ENCODE assay signal across 17 cellular contexts in genomic region chr11:11706022-11706421, GRCh38.
DNase-seq lines count a peak whose midpoint lies in the region; ATAC-seq, FAIRE-seq and TF ChIP-seq lines count a peak whose summit lies in the region.
"Had no signal": no experiment of that assay in that cellular context is flagged by ENCODE, and none has a peak within 500 bp of the region (broad histone marks: within the 10 kb centered on the region; RNA-seq: fewer than 3 reads in every experiment).

No MANE protein-coding gene starts in this region.

- no peak overlapping the region for H3K4me3 Mint-ChIP-seq in natural killer cell treated with Interleukin-12 subunit alpha and Interleukin-12 subunit beta and Interleukin-15 and Interleukin-18, amount 100 ng/mL, for 72 hours
- H3K4me3 Mint-ChIP-seq: activated T-helper 17 cell treated with anti-CD3 and anti-CD28 coated beads, Interleukin-2, amount 50 U/mL, for 72 hours; mesothelial cell of epicardium had no signal

- H3K36me3 ChIP-seq in BE2C (no peaks in the 10 kb centered on the region), keratinocyte (ENCODE audit: control insufficient read depth in 2 of 2, extremely low read depth in 1 of 2, insufficient read depth in 2 of 2, low read length in 2 of 2) (no peaks in the 10 kb centered on the region)
- H3K36me3 ChIP-seq: spleen, upper lobe of left lung had no signal

- H3K9me1 ChIP-seq in keratinocyte (ENCODE audit: control insufficient read depth, extremely low read depth, insufficient read depth, low read length): no peaks in the 10 kb centered on the region

- H3K9me3 ChIP-seq in BE2C (no peaks in the 10 kb centered on the region), keratinocyte (ENCODE audit: control insufficient read depth, low read depth, low read length) (no peaks in the 10 kb centered on the region)
- H3K9me3 ChIP-seq: spleen, upper lobe of left lung had no signal

- no peaks in the 10 kb centered on the region for H4K20me1 ChIP-seq in keratinocyte (ENCODE audit: control insufficient read depth, extremely low read depth, insufficient read depth, low read length)

- peak; percentile 13 for DNase-seq in BE2C
- DNase-seq in HPDE6-E6E7 (ENCODE audit: extremely low spot score): peak; percentile 44
- DNase-seq in SW480 (ENCODE audit: low spot score): peak; percentile 43
- DNase-seq in keratinocyte (ENCODE audit: low read depth, low spot score): peak; percentile 21
- no peak for DNase-seq in NOMO-1 (lab: John Stamatoyannopoulos, UW; ENCODE audit: unreplicated experiment in 2 of 2)
- no peak for DNase-seq in natural killer cell treated with Interleukin-12 subunit alpha and Interleukin-12 subunit beta and Interleukin-15 and Interleukin-18, amount 100 ng/mL, for 72 hours (ENCODE audit: low spot score)
- DNase-seq: activated CD8-positive, alpha-beta memory T cell treated with anti-CD3 and anti-CD28 coated beads for 24 hours; effector memory CD4-positive, alpha-beta T cell; KG1; NCI-H1417 treated with DMSO at 0.1 percent for 48 hours; spleen; stimulated activated naive CD8-positive, alpha-beta T cell treated with anti-CD3 and anti-CD28 coated beads, Interleukin-15, Interleukin-2, amounts not matched to agents 100 U/mL and 50 U/mL, for 24 hours; upper lobe of left lung had no signal

- no peak overlapping the region for H3K4me3 ChIP-seq in BE2C (ENCODE audit: low read depth, low read length)
- no peak overlapping the region for H3K4me3 ChIP-seq in keratinocyte (ENCODE audit: control insufficient read depth in 2 of 3, extremely low read depth in 1 of 3, insufficient read depth in 2 of 3, low read depth in 1 of 3, low read length in 3 of 3)
- H3K4me3 ChIP-seq: spleen, upper lobe of left lung had no signal

- no peak overlapping the region for H3K27ac ChIP-seq in keratinocyte (ENCODE audit: control insufficient read depth, insufficient read depth, low read length)
- H3K27ac ChIP-seq: spleen, upper lobe of left lung had no signal

- H3K36me3 Mint-ChIP-seq in natural killer cell treated with Interleukin-12 subunit alpha and Interleukin-12 subunit beta and Interleukin-15 and Interleukin-18, amount 100 ng/mL, for 72 hours: no peaks in the 10 kb centered on the region
- H3K36me3 Mint-ChIP-seq: mesothelial cell of epicardium had no signal

- H3K79me2 ChIP-seq in keratinocyte (ENCODE audit: control insufficient read depth, insufficient read depth, low read length): no peaks in the 10 kb centered on the region

- TF ChIP-seq POLR2A in GM18505 (IDR thresholded peaks at IDR 0.05; ENCODE audit: borderline replicate concordance, extremely low read depth, insufficient read depth, insufficient read length): no peak

- ATAC-seq in HG03354 (IDR thresholded peaks at IDR 0.05; ENCODE audit: poor library complexity, severe bottlenecking, unreplicated experiment) (no peak), GM18505 (IDR thresholded peaks at IDR 0.05; ENCODE audit: unreplicated experiment) (no peak)
- no peak for ATAC-seq in natural killer cell treated with Interleukin-12 subunit alpha and Interleukin-12 subunit beta and Interleukin-15 and Interleukin-18, amount 100 ng/mL, for 72 hours
- ATAC-seq: activated T-helper 17 cell treated with anti-CD3 and anti-CD28 coated beads, Interleukin-2, amount 50 U/mL, for 72 hours; stimulated activated naive CD8-positive, alpha-beta T cell treated with anti-CD3 and anti-CD28 coated beads, Interleukin-15, Interleukin-2, amounts not matched to agents 100 U/mL and 50 U/mL, for 24 hours had no signal

- H2AFZ ChIP-seq in keratinocyte (ENCODE audit: control insufficient read depth, low read length): peak overlapping the region; percentile 2

- H3K27ac Mint-ChIP-seq in natural killer cell treated with Interleukin-12 subunit alpha and Interleukin-12 subunit beta and Interleukin-15 and Interleukin-18, amount 100 ng/mL, for 72 hours: no peak overlapping the region
- H3K27ac Mint-ChIP-seq: activated T-helper 17 cell treated with anti-CD3 and anti-CD28 coated beads, Interleukin-2, amount 50 U/mL, for 72 hours; mesothelial cell of epicardium had no signal

- no peak overlapping the region for H3K4me2 ChIP-seq in keratinocyte (ENCODE audit: control insufficient read depth, extremely low read depth, insufficient read depth, low read depth, low read length)

- H3K9me3 Mint-ChIP-seq in natural killer cell treated with Interleukin-12 subunit alpha and Interleukin-12 subunit beta and Interleukin-15 and Interleukin-18, amount 100 ng/mL, for 72 hours: no peaks in the 10 kb centered on the region
- H3K9me3 Mint-ChIP-seq: activated T-helper 17 cell treated with anti-CD3 and anti-CD28 coated beads, Interleukin-2, amount 50 U/mL, for 72 hours; mesothelial cell of epicardium had no signal

- no peaks in the 10 kb centered on the region for H3K4me1 ChIP-seq in BE2C
- peaks cover 10% of the 10 kb centered on the region for H3K4me1 ChIP-seq in keratinocyte (ENCODE audit: control insufficient read depth, extremely low read depth, insufficient read depth, low read length)
- H3K4me1 ChIP-seq: upper lobe of left lung had no signal

- dilution Hi-C loops in keratinocyte (cut with MboI; ENCODE audit: extremely low pct_ligation_motif_present, low sequenced_read_pairs): no loop called here

- H3K27me3 ChIP-seq in BE2C (no peaks in the 10 kb centered on the region), keratinocyte (ENCODE audit: control insufficient read depth, extremely low read depth, insufficient read depth, low read length) (no peaks in the 10 kb centered on the region)
- H3K27me3 ChIP-seq: upper lobe of left lung had no signal

- peak; percentile 92 for FAIRE-seq in keratinocyte (lab: Jason Lieb, UNC)

- no peak overlapping the region for H3K9ac ChIP-seq in keratinocyte (ENCODE audit: control insufficient read depth, extremely low read depth, insufficient read depth, low read length)

- TF ChIP-seq CTCF in BE2C (IDR thresholded peaks at IDR 0.05; ENCODE audit: low read depth, low read length): no peak
- TF ChIP-seq CTCF in keratinocyte (optimal IDR thresholded peaks at IDR 0.05 in 1 of 3, IDR thresholded peaks at IDR 0.05 in 1 of 3, conservative IDR thresholded peaks at IDR 0.05 in 1 of 3; ENCODE audit: extremely low read depth in 1 of 3, insufficient read depth in 2 of 3, low read length in 3 of 3): peak; percentile 16 to 26 (median 22)

- H3K27me3 Mint-ChIP-seq in natural killer cell treated with Interleukin-12 subunit alpha and Interleukin-12 subunit beta and Interleukin-15 and Interleukin-18, amount 100 ng/mL, for 72 hours: peaks cover 16 to 28% of the 10 kb centered on the region in 2 donors

- H3K4me1 Mint-ChIP-seq in natural killer cell treated with Interleukin-12 subunit alpha and Interleukin-12 subunit beta and Interleukin-15 and Interleukin-18, amount 100 ng/mL, for 72 hours (ENCODE audit: low read depth in 2 of 2): no peaks in the 10 kb centered on the region
- H3K4me1 Mint-ChIP-seq: activated T-helper 17 cell treated with anti-CD3 and anti-CD28 coated beads, Interleukin-2, amount 50 U/mL, for 72 hours; mesothelial cell of epicardium had no signal

Comparison
In these comparisons a context has a peak if more than half of its experiments do, and no peak if none do; other contexts are left out.
1. DNase-seq: peak in BE2C (single experiment), HPDE6-E6E7 (single experiment), SW480 (single experiment) and keratinocyte (single experiment); none in NOMO-1 (0 of 2) and natural killer cell treated with Interleukin-12 subunit alpha and Interleukin-12 subunit beta and Interleukin-15 and Interleukin-18, amount 100 ng/mL, for 72 hours (single experiment).